9 cellular contexts compared by ENCODE assay signal in genomic region chr20:33673411-33674293, GRCh38. TPM values are rescaled to one million over a fixed set of nuclear protein-coding genes. Genes with fewer than 3 reads are reported as not detected.
A peak's percentile ranks its signal among the peaks of the same experiment; 100 is the strongest.
DNase-seq lines count a peak whose midpoint lies in the region; ATAC-seq and TF ChIP-seq lines count a peak whose summit lies in the region.
"Had no signal": no experiment of that assay in that cellular context is flagged by ENCODE, and none has a peak within 500 bp of the region (broad histone marks: within the 10 kb centered on the region; RNA-seq: fewer than 3 reads in every experiment).

No MANE protein-coding gene starts in this region.

- H3K9me3 ChIP-seq in CD4-positive, alpha-beta T cell (ENCODE audit: control insufficient read depth, low read length): no peaks in the 10 kb centered on the region
- H3K9me3 ChIP-seq in SK-N-SH (no peaks in the 10 kb centered on the region), trophoblast cell (ENCODE audit: insufficient read depth, low read depth, low read length) (peaks cover 4% of the 10 kb centered on the region)

- H3K27ac Mint-ChIP-seq in CD4-positive, alpha-beta T cell: peak overlapping the region; percentile 67

- H3K4ac ChIP-seq in trophoblast cell (ENCODE audit: low read depth, low read length): peak overlapping the region; percentile 50

- no peaks in the 10 kb centered on the region for H3K27me3 Mint-ChIP-seq in CD4-positive, alpha-beta T cell

- H2BK120ac ChIP-seq in trophoblast cell (ENCODE audit: insufficient read depth, low read length, poor library complexity): peak overlapping the region; percentile 75

- CTCF ChIA-PET in CD4-positive, alpha-beta T cell (lab: Charles Lee): no interaction called here
- CTCF ChIA-PET in SK-N-SH (lab: Yijun Ruan, JAX): no interaction called here

- in situ Hi-C loops in G401 (cut with HindIII; ENCODE audit: low sequenced_read_pairs): no loop called here

- TF ChIP-seq RAD21 in SK-N-SH (IDR thresholded peaks at IDR 0.05; ENCODE audit: low read length): no peak

- peak overlapping the region; percentile 61 for H2BK5ac ChIP-seq in trophoblast cell (ENCODE audit: low read depth, low read length, poor library complexity)

- 0 out of 2 replicates have a peak overlapping the region, but pooled peaks have one; percentile 41 for H2AFZ ChIP-seq in SK-N-SH (ENCODE audit: low read depth)
- H2AFZ ChIP-seq in trophoblast cell (ENCODE audit: insufficient read depth, low read length, poor library complexity): peak overlapping the region; percentile 61

- H2BK12ac ChIP-seq in trophoblast cell (ENCODE audit: low read length): peak overlapping the region; percentile 69

- H3K9me3 Mint-ChIP-seq in CD4-positive, alpha-beta T cell: no peaks in the 10 kb centered on the region

- H3K4me1 ChIP-seq in SK-N-SH (ENCODE audit: control insufficient read depth in 1 of 2, insufficient read depth in 2 of 2, low read depth in 1 of 2, low read length in 1 of 2): peaks cover 8 to 28% of the 10 kb centered on the region in 2 experiments; a peak in 2 of 4 replicates
- H3K4me1 ChIP-seq in trophoblast cell (ENCODE audit: control insufficient read depth in 1 of 2, insufficient read depth in 2 of 2, low read length in 2 of 2): peaks cover 19 to 22% of the 10 kb centered on the region in 2 experiments

- peak overlapping the region; percentile 87 for H3K4me3 Mint-ChIP-seq in CD4-positive, alpha-beta T cell

- H3K27ac ChIP-seq in CD4-positive, alpha-beta T cell (ENCODE audit: low read depth, low read length): no peak overlapping the region
- H3K27ac ChIP-seq in SK-N-SH (ENCODE audit: low read depth in 2 of 2, low read length in 1 of 2) (peak overlapping the region in 1 of 2 experiments; percentile 87; a peak in 2 of 4 replicates), trophoblast cell (ENCODE audit: low read depth, low read length) (peak overlapping the region; percentile 33)

- peaks cover 33% of the 10 kb centered on the region for H3K4me1 Mint-ChIP-seq in CD4-positive, alpha-beta T cell (ENCODE audit: low read depth)

- no peaks in the 10 kb centered on the region for H3K36me3 Mint-ChIP-seq in CD4-positive, alpha-beta T cell (ENCODE audit: low read depth)

- H3K4me2 ChIP-seq in SK-N-SH: peak overlapping the region; percentile 99
- peak overlapping the region; percentile 94 for H3K4me2 ChIP-seq in trophoblast cell (ENCODE audit: low read length)

- ATAC-seq in CD4-positive, alpha-beta T cell (ENCODE audit: poor library complexity): no peak
- peak; percentile 12 for ATAC-seq in GM21447 (IDR thresholded peaks at IDR 0.05; ENCODE audit: unreplicated experiment)

- H2AK5ac ChIP-seq in trophoblast cell (ENCODE audit: low read length): peak overlapping the region; percentile 83

- 4% methylated on average over 14 of the region's 29 CpGs for WGBS in SK-N-SH (ENCODE audit: low lambda C conversion rate)
- WGBS in trophoblast cell (ENCODE audit: extremely low coverage, insufficient coverage, insufficient read length): no CpG with 5 or more reads among the region's 29 CpGs

- H3K36me3 ChIP-seq in SK-N-SH (replicated peaks in 1 of 2; ENCODE audit: control insufficient read depth in 1 of 2, insufficient read depth in 2 of 2, low read length in 1 of 2): peaks cover 4 to 17% of the 10 kb centered on the region in 2 experiments
- H3K36me3 ChIP-seq in trophoblast cell (ENCODE audit: control insufficient read depth in 1 of 2, insufficient read depth in 2 of 2, low read length in 2 of 2): peaks cover 46% of the 10 kb centered on the region in 2 experiments

- TF ChIP-seq EP300 in SK-N-SH (IDR thresholded peaks at IDR 0.05; ENCODE audit: borderline replicate concordance in 1 of 2, low read depth in 1 of 2, low read length in 1 of 2): no peak

- no peak overlapping the region for H3K23ac ChIP-seq in trophoblast cell (ENCODE audit: low read length)

- no peak for DNase-seq in CD4-positive, alpha-beta T cell
- peak; percentile 60 for DNase-seq in SK-N-SH
- no peak for DNase-seq in fibroblast of pulmonary artery (ENCODE audit: low read depth)
- DNase-seq in trophoblast cell: no peak
- DNase-seq in G401 (ENCODE audit: low spot score): no peak
- DNase-seq in T1000 (lab: John Stamatoyannopoulos, UW): no peak
- no peak for DNase-seq in UCSD-AML1 (lab: John Stamatoyannopoulos, UW; ENCODE audit: unreplicated experiment)

- no peaks in the 10 kb centered on the region for H3K9me2 ChIP-seq in SK-N-SH

- peak overlapping the region; percentile 68 for H3K9ac ChIP-seq in SK-N-SH
- H3K9ac ChIP-seq in trophoblast cell (ENCODE audit: low read length): peak overlapping the region; percentile 64

- peaks cover 12% of the 10 kb centered on the region for H3F3A ChIP-seq in SK-N-SH (replicated peaks; ENCODE audit: insufficient read depth)

- peak overlapping the region; percentile 8 for H4K8ac ChIP-seq in trophoblast cell (ENCODE audit: low read depth, low read length)

- peak overlapping the region; percentile 77 for H4K91ac ChIP-seq in trophoblast cell (ENCODE audit: low read depth, low read length)

- POLR2A ChIA-PET in CD4-positive, alpha-beta T cell (lab: Charles Lee): interaction anchor here (1.8 kb wide), 1 partner anchor 10 kb away, joined by 6 read pairs; no protein-coding TSS in a partner anchor
- POLR2A ChIA-PET in SK-N-SH (lab: Yijun Ruan, JAX): no interaction called here

- H3K4me3 ChIP-seq in SK-N-SH (ENCODE audit: low read depth in 2 of 2, low read length in 1 of 2): peak overlapping the region; percentile 61 to 79
- peak overlapping the region; percentile 74 for H3K4me3 ChIP-seq in fibroblast of pulmonary artery (replicated peaks; ENCODE audit: low read depth, low read length)
- H3K4me3 ChIP-seq in trophoblast cell (ENCODE audit: low read depth, low read length): peak overlapping the region; percentile 71

- intact Hi-C loops in CD4-positive, alpha-beta T cell (cut with DNase I, micrococcal nuclease): no loop called here

- H3K27me3 ChIP-seq in CD4-positive, alpha-beta T cell (ENCODE audit: control insufficient read depth, insufficient read depth, low read length): no peaks in the 10 kb centered on the region
- H3K27me3 ChIP-seq in SK-N-SH (ENCODE audit: insufficient read depth) (no peaks in the 10 kb centered on the region), trophoblast cell (ENCODE audit: insufficient read depth, low read length) (no peaks in the 10 kb centered on the region)

- 0 out of 2 replicates have a peak, but pooled peaks cover 4% of the 10 kb centered on the region for H4K20me1 ChIP-seq in SK-N-SH (ENCODE audit: insufficient read depth)

- H3K18ac ChIP-seq in trophoblast cell (ENCODE audit: low read length): peak overlapping the region; percentile 93

- TF ChIP-seq CTCF in CD4-positive, alpha-beta T cell (IDR thresholded peaks at IDR 0.05): no peak
- TF ChIP-seq CTCF in SK-N-SH (IDR thresholded peaks at IDR 0.05): no peak
- TF ChIP-seq CTCF in fibroblast of pulmonary artery (IDR thresholded peaks at IDR 0.05; ENCODE audit: low read length, missing control alignments): no peak

- H3K14ac ChIP-seq in trophoblast cell (ENCODE audit: low read length): peak overlapping the region; percentile 93

- peak overlapping the region; percentile 45 for H4K12ac ChIP-seq in trophoblast cell (ENCODE audit: low read depth, low read length)

- peaks cover 17% of the 10 kb centered on the region for H3K79me1 ChIP-seq in trophoblast cell (ENCODE audit: low read length)

- H3K79me2 ChIP-seq in SK-N-SH (ENCODE audit: insufficient read depth) (peaks cover 10% of the 10 kb centered on the region; the same call in 1 of the 2 replicates), trophoblast cell (ENCODE audit: control insufficient read depth, insufficient read depth, low read length, poor library complexity) (peaks cover 10% of the 10 kb centered on the region)

TF ChIP-seq in SK-N-SH, 30 proteins besides CTCF, POLR2A, EP300 and RAD21:
- TF ChIP-seq GABPA (IDR thresholded peaks at IDR 0.05; ENCODE audit: low read depth) (no peak), NRF1 (IDR thresholded peaks at IDR 0.05; ENCODE audit: low read depth, low read length) (no peak), FOSL2 (IDR thresholded peaks at IDR 0.05; ENCODE audit: borderline replicate concordance, low read depth) (peak; percentile 9; the same call in 1 of the 2 replicates), FOXM1 (IDR thresholded peaks at IDR 0.05; ENCODE audit: low read depth) (no peak)

RNA-seq across cellular contexts. Expression of gene NECAB3, which starts 0.6 kb away (rescaled TPM):
- total RNA-seq in CD4-positive, alpha-beta T cell: 1 to 10 TPM; 8.7 to 9.2 TPM
- polyA plus RNA-seq in SK-N-SH (2012; rRNA removed): 20.1 and 25.1 TPM in 2 replicates
- polyA plus RNA-seq in SK-N-SH (2012; cell fraction: cytosol; rRNA removed): 5.8 and 10.6 TPM in 2 replicates
- 112 and 142 TPM in 2 replicates for polyA plus RNA-seq in SK-N-SH (2012; cell fraction: nucleus; rRNA removed)
- polyA plus RNA-seq in trophoblast cell (2013): 15.3 and 17.0 TPM in 2 replicates
- total RNA-seq in G401 (2014; rRNA removed; shearing (Covaris generic)): 69.9 and 72.1 TPM in 2 replicates

RNA-seq across cellular contexts. Expression of gene ACTL10, which starts 6.9 kb away (rescaled TPM):
- under 1 TPM; 0.28 to 0.55 TPM for total RNA-seq in CD4-positive, alpha-beta T cell
- polyA plus RNA-seq in SK-N-SH (2012; rRNA removed): 0.19 and 0.25 TPM in 2 replicates
- 0.09 and 0.20 TPM in 2 replicates for polyA plus RNA-seq in SK-N-SH (2012; cell fraction: cytosol; rRNA removed)
- polyA plus RNA-seq in SK-N-SH (2012; cell fraction: nucleus; rRNA removed): 0.32 and 0.33 TPM in 2 replicates
- polyA plus RNA-seq in trophoblast cell (2013): 0.01 TPM in 1 of 2 replicates, not detected in the other
- not detected in 2 replicates for total RNA-seq in G401 (2014; rRNA removed; shearing (Covaris generic))
- total RNA-seq: SK-MEL-5 had no signal

RNA-seq across cellular contexts. Expression of gene C20orf144, which starts 11.5 kb away (rescaled TPM):
- total RNA-seq in CD4-positive, alpha-beta T cell: under 1 TPM; 0.17 to 0.19 TPM
- polyA plus RNA-seq in SK-N-SH (2012; rRNA removed): 0.12 and 0.13 TPM in 2 replicates
- polyA plus RNA-seq in SK-N-SH (2012; cell fraction: cytosol; rRNA removed): 0.10 and 0.18 TPM in 2 replicates
- 0.08 and 0.15 TPM in 2 replicates for polyA plus RNA-seq in SK-N-SH (2012; cell fraction: nucleus; rRNA removed)
- 0.04 and 0.10 TPM in 2 replicates for polyA plus RNA-seq in trophoblast cell (2013)
- total RNA-seq in G401 (2014; rRNA removed; shearing (Covaris generic)): 0.20 TPM in 1 of 2 replicates, not detected in the other
- total RNA-seq: SK-MEL-5 had no signal

RNA-seq across cellular contexts. Expression of gene E2F1, which starts 12.5 kb away (rescaled TPM):
- 1 to 10 TPM; 1.2 to 1.6 TPM for total RNA-seq in CD4-positive, alpha-beta T cell
- polyA plus RNA-seq in SK-N-SH (2012; rRNA removed): 12.4 and 15.0 TPM in 2 replicates
- polyA plus RNA-seq in SK-N-SH (2012; cell fraction: cytosol; rRNA removed): 7.9 and 11.4 TPM in 2 replicates
- polyA plus RNA-seq in SK-N-SH (2012; cell fraction: nucleus; rRNA removed): 32.7 and 45.1 TPM in 2 replicates
- 7.1 TPM in 2 replicates for polyA plus RNA-seq in trophoblast cell (2013)
- 44.1 and 44.2 TPM in 2 replicates for total RNA-seq in G401 (2014; rRNA removed; shearing (Covaris generic))

RNA-seq across cellular contexts. Expression of gene PXMP4, which starts 46.5 kb away (rescaled TPM):
- 1 to 10 TPM; 3.6 to 4.1 TPM for total RNA-seq in CD4-positive, alpha-beta T cell
- polyA plus RNA-seq in SK-N-SH (2012; rRNA removed): 5.6 and 5.7 TPM in 2 replicates
- polyA plus RNA-seq in SK-N-SH (2012; cell fraction: cytosol; rRNA removed): 2.0 and 3.4 TPM in 2 replicates
- polyA plus RNA-seq in SK-N-SH (2012; cell fraction: nucleus; rRNA removed): 2.9 and 4.0 TPM in 2 replicates
- 1.9 and 2.4 TPM in 2 replicates for polyA plus RNA-seq in trophoblast cell (2013)
- total RNA-seq in G401 (2014; rRNA removed; shearing (Covaris generic)): 1.3 and 1.6 TPM in 2 replicates
